15 cellular contexts compared by ENCODE assay signal in genomic region chr11:73258104-73258684, GRCh38. TPM values are rescaled to one million over a fixed set of nuclear protein-coding genes. Genes with fewer than 3 reads are reported as not detected.
A peak's percentile ranks its signal among the peaks of the same experiment; 100 is the strongest.
DNase-seq lines count a peak whose midpoint lies in the region; ATAC-seq and TF ChIP-seq lines count a peak whose summit lies in the region.
"Had no signal": no experiment of that assay in that cellular context is flagged by ENCODE, and none has a peak within 500 bp of the region (broad histone marks: within the 10 kb centered on the region; RNA-seq: fewer than 3 reads in every experiment).

No MANE protein-coding gene starts in this region.

- no peak overlapping the region for H3K4me3 ChIP-seq in AG04450 (ENCODE audit: low read depth, low read length)
- no peak overlapping the region for H3K4me3 ChIP-seq in Panc1 (ENCODE audit: low read depth in 2 of 2, low read length in 2 of 2)
- no peak overlapping the region for H3K4me3 ChIP-seq in right atrium auricular region
- H3K4me3 ChIP-seq in psoas muscle = no peak overlapping the region

- DNase-seq in AG04450 (ENCODE audit: low read depth, low spot score) (no peak), Panc1 (ENCODE audit: low read depth, low spot score) (no peak), right atrium auricular region (ENCODE audit: low spot score) (no peak), psoas muscle (no peak), HCEC 1CT (no peak), immature natural killer cell (no peak), NCI-H1417 treated with DMSO at 0.1 percent for 48 hours (lab: John Stamatoyannopoulos, UW) (no peak)
- DNase-seq: activated CD4-positive, alpha-beta T cell treated with anti-CD3 and anti-CD28 coated beads, Interleukin-2, amount 10 ng/mL, durations not matched to agents 24 days and 14 days; DMS53; glutamatergic neuron; NCI-H1105 had no signal

- intact Hi-C loops in Panc1 (cut with micrococcal nuclease; ENCODE audit: unreplicated experiment) = no loop called here
- intact Hi-C loops in psoas muscle (cut with DNase I) = no loop called here

- H3K4me1 ChIP-seq in Panc1 (ENCODE audit: control insufficient read depth, insufficient read depth, low read length) (peaks cover 19% of the 10 kb centered on the region), right atrium auricular region (peaks cover 0 to 20% of the 10 kb centered on the region in 2 donors), psoas muscle (peaks cover 17% of the 10 kb centered on the region)

- CTCF ChIA-PET in AG04450 (lab: Charles Lee) (interaction anchor here (0.6 to 1.6 kb wide), 5 partner anchors 16 to 49 kb away, joined by 3 to 9 read pairs (median 4); no protein-coding TSS in a partner anchor), Panc1 (lab: Charles Lee) (no interaction called here)

- no peaks in the 10 kb centered on the region for H3K36me3 Mint-ChIP-seq in immature natural killer cell

- H3K27me3 Mint-ChIP-seq in immature natural killer cell (ENCODE audit: low read depth in 3 of 3) = peaks cover 0 to 4% (median 2%) of the 10 kb centered on the region in 3 donors

- H3K36me3 ChIP-seq in Panc1 (ENCODE audit: control insufficient read depth, insufficient read depth, low read length) (no peaks in the 10 kb centered on the region), right atrium auricular region (no peaks in the 10 kb centered on the region), psoas muscle (ENCODE audit: insufficient read depth in 1 of 2, low read depth in 1 of 2) (no peaks in the 10 kb centered on the region)

- in situ Hi-C loops in Panc1 (cut with HindIII; ENCODE audit: low pct_unique_long_range_greater_than_20kb, low sequenced_read_pairs) = no loop called here

- no peaks in the 10 kb centered on the region for H3K4me1 Mint-ChIP-seq in immature natural killer cell
- H3K4me1 Mint-ChIP-seq: activated CD4-positive, alpha-beta T cell treated with anti-CD3 and anti-CD28 coated beads, Interleukin-2, amount 10 ng/mL, durations not matched to agents 24 days and 14 days; activated T-helper 17 cell treated with anti-CD3 and anti-CD28 coated beads, Interleukin-2, amount 50 U/mL, for 72 hours; IgD-negative memory B cell had no signal

- H3K9me3 ChIP-seq in AG04450 (ENCODE audit: control insufficient read depth, insufficient read depth, low read length) = no peaks in the 10 kb centered on the region
- no peaks in the 10 kb centered on the region for H3K9me3 ChIP-seq in Panc1 (ENCODE audit: control insufficient read depth, insufficient read depth, low read depth, low read length)
- no peaks in the 10 kb centered on the region for H3K9me3 ChIP-seq in right atrium auricular region
- no peaks in the 10 kb centered on the region for H3K9me3 ChIP-seq in psoas muscle

- no peak overlapping the region for H3K27ac Mint-ChIP-seq in immature natural killer cell
- H3K27ac Mint-ChIP-seq: activated CD4-positive, alpha-beta T cell treated with anti-CD3 and anti-CD28 coated beads, Interleukin-2, amount 10 ng/mL, durations not matched to agents 24 days and 14 days had no signal

- TF ChIP-seq CTCF in AG04450 (IDR thresholded peaks at IDR 0.05; ENCODE audit: low read depth, low read length) (no peak), Panc1 (IDR thresholded peaks at IDR 0.05) (no peak), right atrium auricular region (IDR thresholded peaks at IDR 0.05) (no peak), psoas muscle (IDR thresholded peaks at IDR 0.05) (no peak)

- H3K9me3 Mint-ChIP-seq in immature natural killer cell = no peaks in the 10 kb centered on the region
- H3K9me3 Mint-ChIP-seq: activated CD4-positive, alpha-beta T cell treated with anti-CD3 and anti-CD28 coated beads, Interleukin-2, amount 10 ng/mL, durations not matched to agents 24 days and 14 days; activated T-helper 17 cell treated with anti-CD3 and anti-CD28 coated beads, Interleukin-2, amount 50 U/mL, for 72 hours; IgD-negative memory B cell had no signal

- 83 to 92% (median 86%) methylated on average over 3 of the region's 3 CpGs for WGBS in psoas muscle, 3 donors

- peak; percentile 18; the same call in 1 of the 2 replicates for ATAC-seq in Panc1
- no peak for ATAC-seq in psoas muscle
- no peak for ATAC-seq in HG02678 (IDR thresholded peaks at IDR 0.05; ENCODE audit: unreplicated experiment)
- ATAC-seq: activated T-helper 17 cell treated with anti-CD3 and anti-CD28 coated beads, Interleukin-2, amount 50 U/mL, for 72 hours had no signal

- BruUV-seq in Panc1 (replicated peaks; lab: Mats Ljungman, UMichigan) = no TSS peak

- H3K4me3 Mint-ChIP-seq in immature natural killer cell = no peak overlapping the region
- H3K4me3 Mint-ChIP-seq: activated CD4-positive, alpha-beta T cell treated with anti-CD3 and anti-CD28 coated beads, Interleukin-2, amount 10 ng/mL, durations not matched to agents 24 days and 14 days; activated T-helper 17 cell treated with anti-CD3 and anti-CD28 coated beads, Interleukin-2, amount 50 U/mL, for 72 hours; IgD-negative memory B cell had no signal

- H3K27ac ChIP-seq in AG04450 (ENCODE audit: low read depth, low read length) (peak overlapping the region; percentile 98), Panc1 (ENCODE audit: low read length) (peak overlapping the region; percentile 76), right atrium auricular region (peak overlapping the region; percentile 56 to 71), psoas muscle (peak overlapping the region; percentile 77)

- H3K27me3 ChIP-seq in AG04450 (ENCODE audit: control insufficient read depth, insufficient read depth, low read length) = no peaks in the 10 kb centered on the region
- no peaks in the 10 kb centered on the region for H3K27me3 ChIP-seq in Panc1 (ENCODE audit: control insufficient read depth, insufficient read depth, low read length)
- H3K27me3 ChIP-seq in right atrium auricular region = no peaks in the 10 kb centered on the region
- H3K27me3 ChIP-seq in psoas muscle (ENCODE audit: insufficient read depth in 3 of 3, low read length in 2 of 3) = no peaks in the 10 kb centered on the region

- POLR2A ChIA-PET in AG04450 (lab: Yijun Ruan, JAX) = interaction anchor here (0.6 to 1.6 kb wide), 2 partner anchors 45 to 49 kb away, joined by 5 to 10 read pairs; no protein-coding TSS in a partner anchor
- POLR2A ChIA-PET in Panc1 (lab: Charles Lee) = no interaction called here

RNA-seq across cellular contexts. Expression of gene P2RY6, which starts 13.9 kb away (rescaled TPM):
- not detected in 2 replicates for polyA plus RNA-seq in AG04450 (2011; rRNA removed)
- not detected in 2 replicates for polyA minus RNA-seq in AG04450 (2011; rRNA and poly(A)+ RNA removed)
- 0.59 TPM for total RNA-seq in Panc1 (2021; ENCODE audit: unreplicated experiment)
- 0.45 TPM for polyA plus RNA-seq in Panc1 (2012; ENCODE audit: insufficient read length)
- total RNA-seq in right atrium auricular region = 1 to 10 TPM in 1 of 2 donors, under 1 TPM in 1; 0.19 to 1.9 TPM
- total RNA-seq in psoas muscle = 1 to 10 TPM in 3 of 4 donors, under 1 TPM in 1; 0.96 to 2.5 (median 1.5) TPM
- 1 to 10 TPM in 2 of 3 donors, under 1 TPM in 1; 0.59 to 1.6 (median 1.2) TPM for polyA plus RNA-seq in psoas muscle
- 1 to 10 TPM in 1 of 3 donors, not detected in 2; 3.0 TPM for polyA plus RNA-seq in immature natural killer cell
- total RNA-seq: activated CD4-positive, alpha-beta T cell treated with anti-CD3 and anti-CD28 coated beads, Interleukin-2, amount 10 ng/mL, durations not matched to agents 24 days and 14 days; activated T-helper 17 cell treated with anti-CD3 and anti-CD28 coated beads, Interleukin-2, amount 50 U/mL, for 72 hours; T-helper 2 cell treated with Interferon-gamma antibody and Interleukin-4, amounts not matched to agents 100 ng/mL and 5 ng/mL, for 36 hours had no signal
- polyA plus RNA-seq: IgD-negative memory B cell had no signal

RNA-seq across cellular contexts. Expression of gene P2RY2, which starts 40.1 kb away (rescaled TPM):
- polyA plus RNA-seq in AG04450 (2011; rRNA removed) (not detected in 2 replicates), psoas muscle (10 to 100 TPM; 43.8 to 50.9 (median 44.9) TPM), immature natural killer cell (under 1 TPM in 1 of 3 donors, not detected in 2; 0.30 TPM)
- polyA minus RNA-seq in AG04450 (2011; rRNA and poly(A)+ RNA removed) = not detected in 2 replicates
- total RNA-seq in Panc1 (2021; ENCODE audit: unreplicated experiment) (2.4 TPM), right atrium auricular region (10 to 100 TPM in 1 of 2 donors, 1 to 10 TPM in 1; 9.5 to 14.7 TPM), psoas muscle (10 to 100 TPM; 18.7 to 90.9 (median 43.8) TPM)
- 2.0 TPM for polyA plus RNA-seq in Panc1 (2012; ENCODE audit: insufficient read length)
- total RNA-seq: activated CD4-positive, alpha-beta T cell treated with anti-CD3 and anti-CD28 coated beads, Interleukin-2, amount 10 ng/mL, durations not matched to agents 24 days and 14 days; activated T-helper 17 cell treated with anti-CD3 and anti-CD28 coated beads, Interleukin-2, amount 50 U/mL, for 72 hours had no signal

RNA-seq across cellular contexts. Expression of gene ARHGEF17, which starts 49.9 kb away (rescaled TPM):
- polyA plus RNA-seq in AG04450 (2011; rRNA removed) (30.6 and 45.2 TPM in 2 replicates), psoas muscle (1 to 10 TPM; 5.7 to 7.9 (median 6.9) TPM), immature natural killer cell (not detected)
- 54.5 and 62.4 TPM in 2 replicates for polyA minus RNA-seq in AG04450 (2011; rRNA and poly(A)+ RNA removed)
- total RNA-seq in Panc1 (2021; ENCODE audit: unreplicated experiment) (43.2 TPM), right atrium auricular region (10 to 100 TPM; 41.6 to 59.9 TPM), psoas muscle (10 to 100 TPM; 10.8 to 38.4 (median 15.5) TPM)
- polyA plus RNA-seq in Panc1 (2012; ENCODE audit: insufficient read length) = 52.5 TPM
- total RNA-seq: activated CD4-positive, alpha-beta T cell treated with anti-CD3 and anti-CD28 coated beads, Interleukin-2, amount 10 ng/mL, durations not matched to agents 24 days and 14 days had no signal
- polyA plus RNA-seq: IgD-negative memory B cell had no signal
